In genomic region chr10:68781613-68782574, GRCh38 we compare ENCODE assay signal across 1 cellular context.
TF ChIP-seq lines count a peak whose summit lies in the region.

No MANE protein-coding gene starts in this region.

TF ChIP-seq in GM23338, 12 proteins besides CTCF, POLR2A, EP300 and RAD21:
- TF ChIP-seq ZNF331 (CRISPR knock-in tag; IDR thresholded peaks at IDR 0.05; ENCODE audit: low read depth) (no peak), STAT1 (IDR thresholded peaks at IDR 0.05; ENCODE audit: unreplicated experiment) (no peak), JUNB (IDR thresholded peaks at IDR 0.05; ENCODE audit: unreplicated experiment) (no peak), REST (IDR thresholded peaks at IDR 0.05; ENCODE audit: unreplicated experiment) (no peak), POLR2AphosphoS5 (IDR thresholded peaks at IDR 0.05; ENCODE audit: low read depth) (no peak), ZNF114 (CRISPR knock-in tag; IDR thresholded peaks at IDR 0.05) (no peak), ZNF462 (CRISPR knock-in tag; IDR thresholded peaks at IDR 0.05) (no peak), EZH2phosphoT487 (IDR thresholded peaks at IDR 0.05; ENCODE audit: unreplicated experiment) (no peak), ETS1 (IDR thresholded peaks at IDR 0.05) (no peak), EZH2 (IDR thresholded peaks at IDR 0.05; ENCODE audit: low read depth, unreplicated experiment) (no peak), CREB1 (CRISPR knock-in tag; IDR thresholded peaks at IDR 0.05; ENCODE audit: low read depth) (no peak)
